Comparison of ENCODE assay signal across 8 cellular contexts in genomic region chr9:86099695-86100364, GRCh38. TPM values are rescaled to one million over a fixed set of nuclear protein-coding genes. Genes with fewer than 3 reads are reported as not detected.
DNase-seq lines count a peak whose midpoint lies in the region; ATAC-seq and TF ChIP-seq lines count a peak whose summit lies in the region.

No MANE protein-coding gene starts in this region.

- TF ChIP-seq CTCF in stomach (IDR thresholded peaks at IDR 0.05): no peak

- TF ChIP-seq POLR2A in stomach (IDR thresholded peaks at IDR 0.05): no peak

- no peak for TF ChIP-seq EP300 in stomach (IDR thresholded peaks at IDR 0.05)

- 1 to 4% (median 2%) methylated on average over 20 to 47 of the region's 47 CpGs for WGBS in stomach, 5 donors

- peaks cover 0 to 22% (median 9%) of the 10 kb centered on the region in 3 donors for H3K27me3 ChIP-seq in stomach

- no peaks in the 10 kb centered on the region for H3K9me3 ChIP-seq in stomach

- peaks cover 7 to 24% (median 18%) of the 10 kb centered on the region in 4 donors for H3K4me1 ChIP-seq in stomach

- peak overlapping the region; percentile 74 to 86 (median 86) for H3K27ac ChIP-seq in stomach

- intact Hi-C loops in stomach (cut with DNase I; ENCODE audit: low total_unique reads): no loop called here

- ATAC-seq in HG02840 (IDR thresholded peaks at IDR 0.05; ENCODE audit: low FRiP score, unreplicated experiment) (peak; percentile 5), SK-N-SH treated with all-trans-retinoic acid at 6 μM for 48 hours (peak; percentile 60)

- H3K36me3 ChIP-seq in stomach: no peaks in the 10 kb centered on the region

- peak overlapping the region; percentile 60 to 92 (median 77) for H3K4me3 ChIP-seq in stomach

- DNase-seq in COLO829 (ENCODE audit: low spot score) (peak; percentile 39), ecto neural progenitor cell (ENCODE audit: low spot score) (peak; percentile 74), medulla oblongata (ENCODE audit: extremely low spot score) (peak; percentile 35), stomach (peak; percentile 43), NCI-H1436 treated with DMSO at 0.1 percent for 48 hours (lab: John Stamatoyannopoulos, UW) (no peak), DMS79 (lab: John Stamatoyannopoulos, UW) (no peak)

TF ChIP-seq in SK-N-SH treated with all-trans-retinoic acid at 6 μM for 48 hours, 23 proteins besides CTCF, POLR2A, EP300 and RAD21:
- TF ChIP-seq ZFP3 (CRISPR knock-in tag; IDR thresholded peaks at IDR 0.05) (no peak), ARNTL (CRISPR knock-in tag; IDR thresholded peaks at IDR 0.05; ENCODE audit: borderline replicate concordance, low read depth) (no peak), ZFP30 (CRISPR knock-in tag; IDR thresholded peaks at IDR 0.05) (no peak), GLIS3 (CRISPR knock-in tag; IDR thresholded peaks at IDR 0.05) (no peak), RARB (CRISPR knock-in tag; IDR thresholded peaks at IDR 0.05) (no peak), ISL1 (CRISPR knock-in tag; IDR thresholded peaks at IDR 0.05) (no peak), OSR1 (CRISPR knock-in tag; IDR thresholded peaks at IDR 0.05) (no peak), CSDC2 (CRISPR knock-in tag; IDR thresholded peaks at IDR 0.05) (no peak), PPARA (CRISPR knock-in tag; IDR thresholded peaks at IDR 0.05; ENCODE audit: borderline replicate concordance) (no peak), BACH2 (CRISPR knock-in tag; IDR thresholded peaks at IDR 0.05; ENCODE audit: borderline replicate concordance) (no peak), ZNF565 (CRISPR knock-in tag; conservative IDR thresholded peaks at IDR 0.05; ENCODE audit: low read depth) (no peak)
- TF ChIP-seq, protein P1, sequence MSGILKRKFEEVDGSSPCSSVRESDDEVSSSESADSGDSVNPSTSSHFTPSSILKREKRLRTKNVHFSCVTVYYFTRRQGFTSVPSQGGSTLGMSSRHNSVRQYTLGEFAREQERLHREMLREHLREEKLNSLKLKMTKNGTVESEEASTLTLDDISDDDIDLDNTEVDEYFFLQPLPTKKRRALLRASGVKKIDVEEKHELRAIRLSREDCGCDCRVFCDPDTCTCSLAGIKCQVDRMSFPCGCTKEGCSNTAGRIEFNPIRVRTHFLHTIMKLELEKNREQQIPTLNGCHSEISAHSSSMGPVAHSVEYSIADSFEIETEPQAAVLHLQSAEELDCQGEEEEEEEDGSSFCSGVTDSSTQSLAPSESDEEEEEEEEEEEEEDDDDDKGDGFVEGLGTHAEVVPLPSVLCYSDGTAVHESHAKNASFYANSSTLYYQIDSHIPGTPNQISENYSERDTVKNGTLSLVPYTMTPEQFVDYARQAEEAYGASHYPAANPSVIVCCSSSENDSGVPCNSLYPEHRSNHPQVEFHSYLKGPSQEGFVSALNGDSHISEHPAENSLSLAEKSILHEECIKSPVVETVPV (CRISPR knock-in tag; IDR thresholded peaks at IDR 0.05): no peak
- TF ChIP-seq, protein P2, sequence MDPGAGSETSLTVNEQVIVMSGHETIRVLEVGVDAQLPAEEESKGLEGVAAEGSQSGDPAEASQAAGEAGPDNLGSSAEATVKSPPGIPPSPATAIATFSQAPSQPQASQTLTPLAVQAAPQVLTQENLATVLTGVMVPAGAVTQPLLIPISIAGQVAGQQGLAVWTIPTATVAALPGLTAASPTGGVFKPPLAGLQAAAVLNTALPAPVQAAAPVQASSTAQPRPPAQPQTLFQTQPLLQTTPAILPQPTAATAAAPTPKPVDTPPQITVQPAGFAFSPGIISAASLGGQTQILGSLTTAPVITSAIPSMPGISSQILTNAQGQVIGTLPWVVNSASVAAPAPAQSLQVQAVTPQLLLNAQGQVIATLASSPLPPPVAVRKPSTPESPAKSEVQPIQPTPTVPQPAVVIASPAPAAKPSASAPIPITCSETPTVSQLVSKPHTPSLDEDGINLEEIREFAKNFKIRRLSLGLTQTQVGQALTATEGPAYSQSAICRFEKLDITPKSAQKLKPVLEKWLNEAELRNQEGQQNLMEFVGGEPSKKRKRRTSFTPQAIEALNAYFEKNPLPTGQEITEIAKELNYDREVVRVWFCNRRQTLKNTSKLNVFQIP (CRISPR knock-in tag; IDR thresholded peaks at IDR 0.05; ENCODE audit: borderline replicate concordance, low read depth): no peak
TF ChIP-seq in SK-N-SH treated with all-trans-retinoic acid at 6 μM for 48 hours: peak in this region for 0.

RNA-seq across cellular contexts. Expression of gene GOLM1, which starts 0.5 kb away (rescaled TPM):
- 100 to 1,000 TPM in 3 of 5 donors, 10 to 100 TPM in 2; 33.3 to 160 (median 134) TPM for total RNA-seq in stomach
- 10 to 100 TPM; 16.0 to 34.1 (median 24.4) TPM for polyA plus RNA-seq in stomach

Comparison
In these comparisons a context has a peak if more than half of its experiments do, and no peak if none do; other contexts are left out.
1. DNase-seq: peak in COLO829 (single experiment), ecto neural progenitor cell (single experiment), medulla oblongata (single experiment) and stomach (single experiment); none in NCI-H1436 treated with DMSO at 0.1 percent for 48 hours (single experiment) and DMS79 (single experiment).